ENCODE assay signal across 7 cellular contexts in the genomic region with DNA sequence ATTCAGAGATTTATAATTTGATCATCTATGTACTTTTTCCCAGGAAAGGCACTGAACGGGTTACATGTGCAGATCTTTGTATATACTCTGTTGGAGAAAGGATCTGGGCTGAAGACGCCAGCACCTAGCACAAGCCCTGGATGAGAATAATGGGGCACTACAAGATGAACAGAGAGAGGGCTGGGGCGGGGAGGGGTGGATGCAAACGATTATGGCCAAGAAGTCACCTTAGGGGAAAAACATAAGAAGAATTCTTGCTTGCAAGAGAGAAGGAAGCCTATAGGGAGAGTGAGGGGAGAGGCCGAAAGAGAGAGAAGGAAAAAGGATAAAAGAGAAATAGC. TPM values are rescaled to one million over a fixed set of nuclear protein-coding genes. Genes with fewer than 3 reads are reported as not detected.
DNase-seq lines count a peak whose midpoint lies in the region; ATAC-seq and TF ChIP-seq lines count a peak whose summit lies in the region.

No MANE protein-coding gene starts in this region.

- H3K4me1 ChIP-seq in HUES64 (ENCODE audit: insufficient read depth, low read length) (no peaks in the 10 kb centered on the region), iPS-15b (ENCODE audit: control insufficient read depth, insufficient read depth, low read length) (no peaks in the 10 kb centered on the region), stomach (peaks cover 9 to 35% (median 30%) of the 10 kb centered on the region in 4 donors)

- intact Hi-C loops in activated T-helper 1 cell treated with anti-CD3 and anti-CD28 coated beads, Interleukin-12 subunit alpha, Interleukin-12 subunit beta, Interleukin-2, Interleukin-4 antibody, amounts not matched to agents 30 ng/mL and 10 ng/mL and 1 ng/mL, durations not matched to agents 14 hours and 24 hours and 36 hours (cut with micrococcal nuclease), result loop anchor here (1.0 to 2.0 kb wide), 2 partner anchors 16 to 261 kb away; no protein-coding TSS in a partner anchor
- intact Hi-C loops in stomach (cut with DNase I; ENCODE audit: low total_unique reads), result loop anchor here (5.0 kb wide), 1 partner anchor 1098 kb away; a partner anchor contains a TSS

- H3K27ac ChIP-seq in HUES64 (ENCODE audit: low read depth, low read length) (no peak overlapping the region), stomach (peak overlapping the region in 4 of 5 donors; percentile 73 to 87 (median 85))

- TF ChIP-seq CTCF in stomach (IDR thresholded peaks at IDR 0.05), result no peak

- H3K36me3 ChIP-seq in HUES64 (ENCODE audit: insufficient read depth, low read length), result no peaks in the 10 kb centered on the region
- H3K36me3 ChIP-seq in iPS-15b (ENCODE audit: control insufficient read depth, insufficient read depth, low read length), result no peaks in the 10 kb centered on the region
- no peaks in the 10 kb centered on the region for H3K36me3 ChIP-seq in stomach

- WGBS in HUES64, result 30% methylated on average over 5 of the region's 5 CpGs
- WGBS in stomach, 5 donors, result 19 to 49% (median 33%) methylated on average over 5 of the region's 5 CpGs

- no peaks in the 10 kb centered on the region for H3K9me3 ChIP-seq in HUES64 (ENCODE audit: insufficient read depth, low read depth, low read length)
- H3K9me3 ChIP-seq in iPS-15b (ENCODE audit: control insufficient read depth, insufficient read depth, low read length), result no peaks in the 10 kb centered on the region
- no peaks in the 10 kb centered on the region for H3K9me3 ChIP-seq in stomach

- peak overlapping the region; percentile 82 for H3K4me3 Mint-ChIP-seq in activated T-helper 1 cell treated with anti-CD3 and anti-CD28 coated beads, Interleukin-12 subunit alpha, Interleukin-12 subunit beta, Interleukin-2, Interleukin-4 antibody, amounts not matched to agents 30 ng/mL and 10 ng/mL and 1 ng/mL, durations not matched to agents 14 hours and 24 hours and 36 hours

- peaks cover 22% of the 10 kb centered on the region for H3K27me3 Mint-ChIP-seq in activated T-helper 1 cell treated with anti-CD3 and anti-CD28 coated beads, Interleukin-12 subunit alpha, Interleukin-12 subunit beta, Interleukin-2, Interleukin-4 antibody, amounts not matched to agents 30 ng/mL and 10 ng/mL and 1 ng/mL, durations not matched to agents 14 hours and 24 hours and 36 hours (ENCODE audit: insufficient read depth)

- H3K27ac Mint-ChIP-seq in activated T-helper 1 cell treated with anti-CD3 and anti-CD28 coated beads, Interleukin-12 subunit alpha, Interleukin-12 subunit beta, Interleukin-2, Interleukin-4 antibody, amounts not matched to agents 30 ng/mL and 10 ng/mL and 1 ng/mL, durations not matched to agents 14 hours and 24 hours and 36 hours, result peak overlapping the region; percentile 56

- TF ChIP-seq POLR2A in stomach (IDR thresholded peaks at IDR 0.05), result no peak

- peaks cover 79% of the 10 kb centered on the region for H3K27me3 ChIP-seq in HUES64 (ENCODE audit: insufficient read depth, low read length)
- H3K27me3 ChIP-seq in iPS-15b (ENCODE audit: control insufficient read depth, insufficient read depth, low read length), result peaks cover 46% of the 10 kb centered on the region
- peaks cover 0 to 7% (median 0%) of the 10 kb centered on the region in 3 donors for H3K27me3 ChIP-seq in stomach

- H3K9me3 Mint-ChIP-seq in activated T-helper 1 cell treated with anti-CD3 and anti-CD28 coated beads, Interleukin-12 subunit alpha, Interleukin-12 subunit beta, Interleukin-2, Interleukin-4 antibody, amounts not matched to agents 30 ng/mL and 10 ng/mL and 1 ng/mL, durations not matched to agents 14 hours and 24 hours and 36 hours, result no peaks in the 10 kb centered on the region

- H3K9ac ChIP-seq in HUES64 (ENCODE audit: low read depth, low read length) (no peak overlapping the region), iPS-15b (ENCODE audit: low read depth, low read length) (no peak overlapping the region)

- DNase-seq in activated T-helper 1 cell treated with anti-CD3 and anti-CD28 coated beads, Interleukin-12 subunit alpha, Interleukin-12 subunit beta, Interleukin-2, Interleukin-4 antibody, amounts not matched to agents 30 ng/mL and 10 ng/mL and 1 ng/mL, durations not matched to agents 14 hours and 24 hours and 36 hours (ENCODE audit: low spot score), result no peak
- no peak for DNase-seq in stomach

- ATAC-seq in GM21737 (IDR thresholded peaks at IDR 0.05; ENCODE audit: unreplicated experiment), result no peak
- ATAC-seq in esophagus mucosa, result no peak
- ATAC-seq in GM19035 (IDR thresholded peaks at IDR 0.05; ENCODE audit: unreplicated experiment), result no peak

- no peaks in the 10 kb centered on the region for H3K36me3 Mint-ChIP-seq in activated T-helper 1 cell treated with anti-CD3 and anti-CD28 coated beads, Interleukin-12 subunit alpha, Interleukin-12 subunit beta, Interleukin-2, Interleukin-4 antibody, amounts not matched to agents 30 ng/mL and 10 ng/mL and 1 ng/mL, durations not matched to agents 14 hours and 24 hours and 36 hours (ENCODE audit: low read depth)

- H3K4me1 Mint-ChIP-seq in activated T-helper 1 cell treated with anti-CD3 and anti-CD28 coated beads, Interleukin-12 subunit alpha, Interleukin-12 subunit beta, Interleukin-2, Interleukin-4 antibody, amounts not matched to agents 30 ng/mL and 10 ng/mL and 1 ng/mL, durations not matched to agents 14 hours and 24 hours and 36 hours (ENCODE audit: low read depth), result peaks cover 33% of the 10 kb centered on the region

- no peak for TF ChIP-seq EP300 in stomach (IDR thresholded peaks at IDR 0.05)

- peak overlapping the region; percentile 76 for H3K4me3 ChIP-seq in HUES64 (ENCODE audit: low read length)
- H3K4me3 ChIP-seq in iPS-15b (ENCODE audit: low read depth, low read length), result peak overlapping the region; percentile 97
- peak overlapping the region; percentile 62 to 71 (median 66) for H3K4me3 ChIP-seq in stomach

RNA-seq across cellular contexts. Expression of a gene that starts 2.9 kb away (rescaled TPM):
- not detected for polyA plus RNA-seq in HUES64 (2013, experiment 1 of 2)
- polyA plus RNA-seq in HUES64 (2013, experiment 2 of 2), result not detected
- not detected in 2 replicates for total RNA-seq in activated T-helper 1 cell treated with anti-CD3 and anti-CD28 coated beads, Interleukin-12 subunit alpha, Interleukin-12 subunit beta, Interleukin-2, Interleukin-4 antibody, amounts not matched to agents 30 ng/mL and 10 ng/mL and 1 ng/mL, durations not matched to agents 14 hours and 24 hours and 36 hours
- not detected for total RNA-seq in stomach
- polyA plus RNA-seq in stomach, result not detected
- not detected for total RNA-seq in esophagus mucosa
